9 cellular contexts compared by ENCODE assay signal in genomic region chr16:89562939-89563338, GRCh38. TPM values are rescaled to one million over a fixed set of nuclear protein-coding genes. Genes with fewer than 3 reads are reported as not detected.
DNase-seq lines count a peak whose midpoint lies in the region; ATAC-seq and TF ChIP-seq lines count a peak whose summit lies in the region.
"Had no signal": no experiment of that assay in that cellular context is flagged by ENCODE, and none has a peak within 500 bp of the region (broad histone marks: within the 10 kb centered on the region; RNA-seq: fewer than 3 reads in every experiment).

No MANE protein-coding gene starts in this region.

- BruUV-seq in HCT116 (replicated peaks; lab: Mats Ljungman, UMichigan), result no TSS peak

- H3K27ac Mint-ChIP-seq in activated CD4-positive, alpha-beta memory T cell treated with anti-CD3 and anti-CD28 coated beads, Interleukin-2, amount 10 ng/mL, durations not matched to agents 7 days and 5 days, result peak overlapping the region; percentile 24

- H3K27me3 ChIP-seq in HCT116 (ENCODE audit: insufficient read depth, low read length), result no peaks in the 10 kb centered on the region
- no peaks in the 10 kb centered on the region for H3K27me3 ChIP-seq in iPS-20b (ENCODE audit: insufficient read depth, low read length)
- no peaks in the 10 kb centered on the region for H3K27me3 ChIP-seq in thyroid gland

- H3K36me3 Mint-ChIP-seq in activated CD4-positive, alpha-beta memory T cell treated with anti-CD3 and anti-CD28 coated beads, Interleukin-2, amount 10 ng/mL, durations not matched to agents 7 days and 5 days (ENCODE audit: low read depth), result peaks cover 46% of the 10 kb centered on the region

- H3K4me2 ChIP-seq in HCT116 (ENCODE audit: low read length), result peak overlapping the region; percentile 84

- no peak for TF ChIP-seq RAD21 in HCT116 (IDR thresholded peaks at IDR 0.05; ENCODE audit: low read depth)

- H3K4me1 ChIP-seq in HCT116 (ENCODE audit: control insufficient read depth in 1 of 2, insufficient read depth in 2 of 2, low read length in 2 of 2) (peaks cover 55 to 69% of the 10 kb centered on the region in 2 experiments), iPS-20b (ENCODE audit: insufficient read depth, low read length) (peaks cover 13% of the 10 kb centered on the region), thyroid gland (peaks cover 22 to 38% of the 10 kb centered on the region in 2 donors)

- 87% methylated on average over 12 of the region's 12 CpGs for WGBS in thyroid gland, 2 donors

- H4K20me1 ChIP-seq in HCT116 (ENCODE audit: insufficient read depth), result peaks cover 42% of the 10 kb centered on the region; the same call in 1 of the 2 replicates

- H3K36me3 ChIP-seq in HCT116 (ENCODE audit: control insufficient read depth in 1 of 2, insufficient read depth in 2 of 2, low read length in 2 of 2) (peaks cover 23 to 34% of the 10 kb centered on the region in 2 experiments), iPS-20b (ENCODE audit: insufficient read depth, low read depth, low read length) (peaks cover 37% of the 10 kb centered on the region), thyroid gland (peaks cover 34 to 36% of the 10 kb centered on the region in 2 donors)

- no peak overlapping the region for H2AFZ ChIP-seq in HCT116 (ENCODE audit: low read depth, low read length, poor library complexity, severe bottlenecking)

- no peaks in the 10 kb centered on the region for H3K9me2 ChIP-seq in HCT116 (ENCODE audit: insufficient read depth)

- H3K9ac ChIP-seq in HCT116 (ENCODE audit: low read length) (peak overlapping the region; percentile 96), iPS-20b (ENCODE audit: low read depth, low read length) (peak overlapping the region; percentile 98; the same call in 1 of the 2 replicates)

- CTCF ChIA-PET in HCT116 (lab: Charles Lee), result no interaction called here
- CTCF ChIA-PET in activated CD4-positive, alpha-beta memory T cell treated with anti-CD3 and anti-CD28 coated beads, Interleukin-2, amount 10 ng/mL, durations not matched to agents 7 days and 5 days (lab: Charles Lee), result interaction anchor here (1.4 kb wide), 1 partner anchor 137 kb away, joined by 4 read pairs; no protein-coding TSS in a partner anchor

- H3K4me1 Mint-ChIP-seq in activated CD4-positive, alpha-beta memory T cell treated with anti-CD3 and anti-CD28 coated beads, Interleukin-2, amount 10 ng/mL, durations not matched to agents 7 days and 5 days, result peaks cover 54% of the 10 kb centered on the region

- ATAC-seq in HCT116, result no peak
- ATAC-seq in HG02885 (IDR thresholded peaks at IDR 0.05; ENCODE audit: poor library complexity, unreplicated experiment), result no peak

- TF ChIP-seq CTCF in HCT116 (IDR thresholded peaks at IDR 0.05 in 2 of 3, conservative IDR thresholded peaks at IDR 0.05 in 1 of 3; ENCODE audit: borderline replicate concordance in 1 of 3, insufficient read depth in 1 of 3, low read depth in 2 of 3, low read length in 2 of 3), result no peak
- TF ChIP-seq CTCF in thyroid gland (IDR thresholded peaks at IDR 0.05), result no peak

- POLR2A ChIA-PET in HCT116 (lab: Charles Lee), result interaction anchor here (1.2 to 1.5 kb wide), 2 partner anchors 137 to 469 kb away, joined by 3 read pairs; partner anchors contain the start of gene ACSF3
- POLR2A ChIA-PET in activated CD4-positive, alpha-beta memory T cell treated with anti-CD3 and anti-CD28 coated beads, Interleukin-2, amount 10 ng/mL, durations not matched to agents 7 days and 5 days (lab: Charles Lee), result interaction anchor here (0.6 to 1.8 kb wide), 5 partner anchors 13 to 434 kb away, joined by 3 to 6 read pairs (median 3); partner anchors contain the start of genes CHMP1A, CPNE7 and SPATA33

- no peak for TF ChIP-seq POLR2A in HCT116 (IDR thresholded peaks at IDR 0.05; ENCODE audit: borderline replicate concordance, extremely low read depth, insufficient read depth, insufficient read length)
- TF ChIP-seq POLR2A in thyroid gland (IDR thresholded peaks at IDR 0.05), result no peak

- H3K9me3 ChIP-seq in HCT116 (ENCODE audit: control insufficient read depth in 1 of 2, insufficient read depth in 1 of 2, low read depth in 1 of 2, low read length in 2 of 2) (no peaks in the 10 kb centered on the region), iPS-20b (ENCODE audit: insufficient read depth, low read depth, low read length) (no peaks in the 10 kb centered on the region), thyroid gland (no peaks in the 10 kb centered on the region)

- peaks cover 50% of the 10 kb centered on the region for H3K79me2 ChIP-seq in HCT116 (ENCODE audit: insufficient read depth, low read length)

- H3K4me3 ChIP-seq in HCT116 (replicated peaks in 1 of 2; ENCODE audit: low read depth in 1 of 2, low read length in 2 of 2), result peak overlapping the region; percentile 1 to 83
- peak overlapping the region; percentile 91 for H3K4me3 ChIP-seq in iPS-20b (ENCODE audit: low read length)
- H3K4me3 ChIP-seq in thyroid gland (replicated peaks in 1 of 3), result no peak overlapping the region

- H3K27me3 Mint-ChIP-seq in activated CD4-positive, alpha-beta memory T cell treated with anti-CD3 and anti-CD28 coated beads, Interleukin-2, amount 10 ng/mL, durations not matched to agents 7 days and 5 days, result no peaks in the 10 kb centered on the region

- H3K27ac ChIP-seq in HCT116 (ENCODE audit: low read depth, low read length), result peak overlapping the region; percentile 96
- no peak overlapping the region for H3K27ac ChIP-seq in iPS-20b (ENCODE audit: low read length)
- H3K27ac ChIP-seq in thyroid gland, result no peak overlapping the region

- H3K9me3 Mint-ChIP-seq in activated CD4-positive, alpha-beta memory T cell treated with anti-CD3 and anti-CD28 coated beads, Interleukin-2, amount 10 ng/mL, durations not matched to agents 7 days and 5 days, result no peaks in the 10 kb centered on the region

- RAD21 ChIA-PET in HCT116 (lab: Charles Lee; ENCODE audit: low non-redundant PET in 1 of 2, low total read pairs in 2 of 2, uncharacterized antibody in 2 of 2, unreplicated experiment in 2 of 2), result no interaction called here

- intact Hi-C loops in HCT116 (cut with micrococcal nuclease), result loop anchor here (10.0 kb wide), 1 partner anchor 748 kb away; the partner anchor contains the start of gene APRT
- intact Hi-C loops in thyroid gland (cut with DNase I), result no loop called here

- peak overlapping the region; percentile 90 for H3K4me3 Mint-ChIP-seq in activated CD4-positive, alpha-beta memory T cell treated with anti-CD3 and anti-CD28 coated beads, Interleukin-2, amount 10 ng/mL, durations not matched to agents 7 days and 5 days

- peak; percentile 34 for DNase-seq in Ammon's horn (ENCODE audit: low spot score)
- no peak for DNase-seq in HCT116 (ENCODE audit: low read depth, low spot score)
- no peak for DNase-seq in activated CD4-positive, alpha-beta memory T cell treated with anti-CD3 and anti-CD28 coated beads, Interleukin-2, amount 10 ng/mL, durations not matched to agents 7 days and 5 days
- DNase-seq in activated effector memory CD4-positive, alpha-beta T cell treated with Interleukin-2 at 50 U/mL for 16 hours, result no peak
- no peak for DNase-seq in NCI-H2171 treated with DMSO at 0.1 percent for 48 hours (lab: John Stamatoyannopoulos, UW)
- no peak for DNase-seq in thyroid gland
- DNase-seq: NCI-H2107 had no signal

TF ChIP-seq in HCT116, 20 proteins besides CTCF, POLR2A, EP300 and RAD21 (continues in another document):
- TF ChIP-seq REST (IDR thresholded peaks at IDR 0.05; ENCODE audit: low read depth), result no peak
- TF ChIP-seq FOSL1 (IDR thresholded peaks at IDR 0.05; ENCODE audit: low read depth), result no peak
- no peak for TF ChIP-seq EZH2 (IDR thresholded peaks at IDR 0.05)
- no peak for TF ChIP-seq CEBPB (IDR thresholded peaks at IDR 0.05; ENCODE audit: low read depth)

RNA-seq across cellular contexts. Expression of gene RPL13, which starts 2.5 kb away (rescaled TPM):
- total RNA-seq in HCT116 (2021; ENCODE audit: unreplicated experiment), result 4,404 TPM
- polyA plus RNA-seq in HCT116 (2012), result 9,099 and 10,215 TPM in 2 replicates
- 1,000 to 10,000 TPM; 2,083 to 2,114 TPM for total RNA-seq in activated CD4-positive, alpha-beta memory T cell treated with anti-CD3 and anti-CD28 coated beads, Interleukin-2, amount 10 ng/mL, durations not matched to agents 7 days and 5 days
- total RNA-seq in thyroid gland, result 1,000 to 10,000 TPM; 5,127 to 8,436 (median 6,104) TPM

RNA-seq across cellular contexts. Expression of gene CPNE7, which starts 12.6 kb away (rescaled TPM):
- total RNA-seq in HCT116 (2021; ENCODE audit: unreplicated experiment), result 201 TPM
- polyA plus RNA-seq in HCT116 (2012), result 136 and 148 TPM in 2 replicates
- total RNA-seq in activated CD4-positive, alpha-beta memory T cell treated with anti-CD3 and anti-CD28 coated beads, Interleukin-2, amount 10 ng/mL, durations not matched to agents 7 days and 5 days, result 1 to 10 TPM; 3.3 to 4.4 TPM
- total RNA-seq in thyroid gland, result 1 to 10 TPM in 1 of 4 donors, under 1 TPM in 1, not detected in 2; 0.44 to 1.1 TPM

RNA-seq across cellular contexts. Expression of gene DPEP1, which starts 50.5 kb away (rescaled TPM):
- total RNA-seq in HCT116 (2021; ENCODE audit: unreplicated experiment), result 1.1 TPM
- 0.73 and 1.1 TPM in 2 replicates for polyA plus RNA-seq in HCT116 (2012)
- total RNA-seq in activated CD4-positive, alpha-beta memory T cell treated with anti-CD3 and anti-CD28 coated beads, Interleukin-2, amount 10 ng/mL, durations not matched to agents 7 days and 5 days, result not detected
- 1 to 10 TPM in 2 of 4 donors, under 1 TPM in 2; 0.29 to 5.0 (median 1.3) TPM for total RNA-seq in thyroid gland

RNA-seq across cellular contexts. Expression of gene SPG7, which starts 54.7 kb away (rescaled TPM):
- total RNA-seq in HCT116 (2021; ENCODE audit: unreplicated experiment) (116 TPM), thyroid gland (100 to 1,000 TPM; 218 to 392 (median 285) TPM)
- polyA plus RNA-seq in HCT116 (2012), result 79.4 and 81.2 TPM in 2 replicates
- total RNA-seq in activated CD4-positive, alpha-beta memory T cell treated with anti-CD3 and anti-CD28 coated beads, Interleukin-2, amount 10 ng/mL, durations not matched to agents 7 days and 5 days, result 10 to 100 TPM; 73.9 to 77.9 TPM

Comparison
In these comparisons a context has a peak if more than half of its experiments do, and no peak if none do; other contexts are left out.
1. H3K4me3 ChIP-seq: peak in HCT116 (2 of 2) and iPS-20b (single experiment); none in thyroid gland (0 of 3).
2. RNA of gene CPNE7, which starts 12.6 kb away (total RNA-seq): 201 TPM in HCT116 (single experiment); 3.3 to 4.4 TPM in activated CD4-positive, alpha-beta memory T cell treated with anti-CD3 and anti-CD28 coated beads, Interleukin-2, amount 10 ng/mL, durations not matched to agents 7 days and 5 days and 0.44 to 1.1 TPM in thyroid gland; every median in the first group is over 10 times any median in the second.